Comparison of ENCODE assay signal across 8 cellular contexts in genomic region chr18:26307161-26307773, GRCh38.
DNase-seq lines count a peak whose midpoint lies in the region; ATAC-seq and TF ChIP-seq lines count a peak whose summit lies in the region.

No MANE protein-coding gene starts in this region.

- H3K79me2 ChIP-seq in KMS-11 (ENCODE audit: insufficient read depth, low read depth) (peaks cover 19% of the 10 kb centered on the region), neural cell (replicated peaks; ENCODE audit: insufficient read depth, low read length) (no peaks in the 10 kb centered on the region)

- H3K36me3 ChIP-seq in KMS-11 (ENCODE audit: insufficient read depth) (0 out of 2 replicates have a peak, but pooled peaks cover 4% of the 10 kb centered on the region), neural cell (ENCODE audit: insufficient read depth, low read length) (no peaks in the 10 kb centered on the region)

- peak; percentile 3 for DNase-seq in DMS 273 treated with DMSO at 0.1 percent for 48 hours (lab: John Stamatoyannopoulos, UW)
- peak; percentile 72 for DNase-seq in RKO (ENCODE audit: low spot score)
- DNase-seq in epithelial cell of proximal tubule (ENCODE audit: low read depth): no peak
- DNase-seq in effector CD8-positive, alpha-beta T cell (lab: John Stamatoyannopoulos, UW): no peak
- no peak for DNase-seq in ecto neural progenitor cell (ENCODE audit: low spot score)

- no peaks in the 10 kb centered on the region for H3K9me2 ChIP-seq in neural cell (ENCODE audit: insufficient read depth, low read length)

- H3K4me2 ChIP-seq in KMS-11: no peak overlapping the region
- H3K4me2 ChIP-seq in neural cell (ENCODE audit: low read length): no peak overlapping the region

- ATAC-seq in GM19452 (IDR thresholded peaks at IDR 0.05; ENCODE audit: unreplicated experiment): peak; percentile 67

- H4K20me1 ChIP-seq in KMS-11 (ENCODE audit: insufficient read depth) (no peaks in the 10 kb centered on the region), neural cell (ENCODE audit: insufficient read depth) (no peaks in the 10 kb centered on the region)

- peak; percentile 67 for TF ChIP-seq CTCF in KMS-11 (conservative IDR thresholded peaks at IDR 0.05; ENCODE audit: low read depth, low read length)
- peak; percentile 81 for TF ChIP-seq CTCF in epithelial cell of proximal tubule (conservative IDR thresholded peaks at IDR 0.05; ENCODE audit: low read depth, low read length)
- TF ChIP-seq CTCF in neural cell (IDR thresholded peaks at IDR 0.05; ENCODE audit: poor library complexity, severe bottlenecking): peak; percentile 84

- H3K27ac ChIP-seq in KMS-11: no peak overlapping the region
- no peak overlapping the region for H3K27ac ChIP-seq in neural cell (ENCODE audit: low read length)

- no peak overlapping the region for H2AFZ ChIP-seq in KMS-11 (ENCODE audit: low read depth)
- H2AFZ ChIP-seq in neural cell (ENCODE audit: low read depth, low read length): no peak overlapping the region

- TF ChIP-seq EP300 in neural cell (conservative IDR thresholded peaks at IDR 0.05; ENCODE audit: poor library complexity, severe bottlenecking): no peak

- H3K9ac ChIP-seq in KMS-11: no peak overlapping the region
- no peak overlapping the region for H3K9ac ChIP-seq in neural cell (ENCODE audit: low read length)

- no peak overlapping the region for H3K4me3 ChIP-seq in KMS-11 (IDR thresholded peaks at IDR 0.05; ENCODE audit: insufficient read depth, low read depth, low read length)
- no peak overlapping the region for H3K4me3 ChIP-seq in epithelial cell of proximal tubule (ENCODE audit: low read depth, low read length)
- no peak overlapping the region for H3K4me3 ChIP-seq in neural cell (ENCODE audit: low read length)

- H3K27me3 ChIP-seq in KMS-11 (ENCODE audit: insufficient read depth, low read depth): no peaks in the 10 kb centered on the region
- no peaks in the 10 kb centered on the region for H3K27me3 ChIP-seq in neural cell (ENCODE audit: insufficient read depth, low read depth, low read length)

- peaks cover 72% of the 10 kb centered on the region for H3K4me1 ChIP-seq in KMS-11 (ENCODE audit: low read depth, poor library complexity, severe bottlenecking)

- TF ChIP-seq RAD21 in neural cell (conservative IDR thresholded peaks at IDR 0.05): peak; percentile 92

- no peaks in the 10 kb centered on the region for H3F3A ChIP-seq in neural cell (ENCODE audit: insufficient read depth, low read length, poor library complexity, severe bottlenecking)

- no peaks in the 10 kb centered on the region for H3K9me3 ChIP-seq in neural cell (ENCODE audit: low read length)

TF ChIP-seq in neural cell, 6 proteins besides CTCF, POLR2A, EP300 and RAD21:
- TF ChIP-seq TAF1 (IDR thresholded peaks at IDR 0.05; ENCODE audit: low read depth) (no peak), SMC3 (conservative IDR thresholded peaks at IDR 0.05; ENCODE audit: poor library complexity) (peak; percentile 94), EZH2 (IDR thresholded peaks at IDR 0.05; ENCODE audit: borderline replicate concordance, insufficient read depth, low read length, poor library complexity, severe bottlenecking) (no peak)

Comparison
In these comparisons a context has a peak if more than half of its experiments do, and no peak if none do; other contexts are left out.
1. DNase-seq: peak in DMS 273 treated with DMSO at 0.1 percent for 48 hours (single experiment) and RKO (single experiment); none in epithelial cell of proximal tubule (single experiment), effector CD8-positive, alpha-beta T cell (single experiment) and ecto neural progenitor cell (single experiment).
2. Peak in every context shown above with its lines, with median percentiles within 50 percentile points of each other: CTCF ChIP-seq.